In the genomic region with DNA sequence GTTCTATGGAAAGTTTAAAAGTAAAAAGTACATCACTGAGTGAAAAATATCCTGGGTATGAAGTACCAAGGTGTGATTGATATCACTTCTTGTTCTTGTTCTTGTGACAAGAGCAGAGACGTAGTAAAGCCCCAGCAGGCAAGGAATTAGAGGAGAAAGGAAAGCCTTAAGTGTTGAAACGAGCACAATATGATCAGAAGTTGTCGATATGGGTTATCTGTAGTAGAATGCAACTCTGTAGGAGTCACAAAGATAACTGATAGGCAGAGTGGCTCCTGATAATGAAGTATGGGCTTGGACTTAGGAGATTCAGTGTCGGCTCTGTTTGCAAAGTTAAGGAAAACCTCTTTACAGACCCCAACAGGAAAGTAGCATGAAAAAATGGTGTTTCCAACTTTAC, we compare ENCODE assay signal across 28 cellular contexts.
"Had no signal": no experiment of that assay in that cellular context is flagged by ENCODE, and none has a peak within 500 bp of the region (broad histone marks: within the 10 kb centered on the region; RNA-seq: fewer than 3 reads in every experiment).

No MANE protein-coding gene starts in this region.

- DNase-seq: naive B cell; naive thymus-derived CD8-positive, alpha-beta T cell; nephron progenitor cell; nucleus accumbens; pancreas; psoas muscle; right cardiac atrium; right lobe of liver; sigmoid colon; small intestine; spleen; stimulated activated CD4-positive, alpha-beta T cell treated with anti-CD3 and anti-CD28 coated beads, Interleukin-12 subunit alpha, Interleukin-12 subunit beta, amount 100 ng/mL, for 4 hours; stimulated activated CD4-positive, alpha-beta T cell treated with anti-CD3 and anti-CD28 coated beads, Interleukin-1b, Interleukin-23, amount 100 ng/mL, for 48 hours; stimulated activated CD4-positive, alpha-beta T cell treated with anti-CD3 and anti-CD28 coated beads, Interleukin-4, amount 100 ng/mL, for 1 hour; stimulated activated CD4-positive, alpha-beta T cell treated with anti-CD3 and anti-CD28 coated beads, Interleukin-4, amount 100 ng/mL, for 4 hours; stimulated activated CD8-positive, alpha-beta memory T cell treated with anti-CD3 and anti-CD28 coated beads, Interleukin-4, amount 100 ng/mL, for 48 hours; stimulated activated naive CD4-positive, alpha-beta T cell; stimulated activated naive CD8-positive, alpha-beta T cell treated with anti-CD3 and anti-CD28 coated beads, Interleukin-15, amount 100 ng/mL, for 72 hours; stimulated activated naive CD8-positive, alpha-beta T cell treated with anti-CD3 and anti-CD28 coated beads, Interleukin-15, Interleukin-2, amounts not matched to agents 100 U/mL and 50 U/mL, for 24 hours; thyroid gland; trophoblast cell; upper lobe of left lung had no signal

- H3K27ac ChIP-seq: neutrophil, pancreas, psoas muscle, right lobe of liver, sigmoid colon, spleen, thoracic aorta, thyroid gland, tibial nerve, upper lobe of left lung, vagina had no signal

- H3K36me3 ChIP-seq: neutrophil, pancreas, right lobe of liver, sigmoid colon, spleen, thoracic aorta, thyroid gland, tibial nerve, upper lobe of left lung, vagina had no signal

- H3K9me3 ChIP-seq: neutrophil, pancreas, psoas muscle, right lobe of liver, sigmoid colon, thoracic aorta, thyroid gland, upper lobe of left lung, vagina had no signal

- H3K4me1 ChIP-seq: pancreas, psoas muscle, right lobe of liver, sigmoid colon, spleen, thyroid gland, tibial nerve, upper lobe of left lung, vagina had no signal

- H3K27me3 ChIP-seq: neutrophil, pancreas, right lobe of liver, sigmoid colon, spleen, thyroid gland, tibial nerve, upper lobe of left lung, vagina had no signal

- H3K4me3 ChIP-seq: pancreas, psoas muscle, right lobe of liver, sigmoid colon, spleen, thoracic aorta, thyroid gland, tibial nerve, upper lobe of left lung, vagina had no signal

- ATAC-seq: naive thymus-derived CD8-positive, alpha-beta T cell; natural killer cell treated with Interleukin-12 subunit alpha and Interleukin-12 subunit beta and Interleukin-15 and Interleukin-18, amount 100 ng/mL, for 72 hours; pancreas; psoas muscle; right cardiac atrium; right lobe of liver; stimulated activated memory B cell treated with anti-CD40 and anti-IgM and Interleukin-4, amounts not matched to agents 10 μg/mL and 1 μg/mL and 100 μg/mL, for 72 hours; stimulated activated naive CD8-positive, alpha-beta T cell treated with anti-CD3 and anti-CD28 coated beads, Interleukin-15, amount 100 ng/mL, for 72 hours; stimulated activated naive CD8-positive, alpha-beta T cell treated with anti-CD3 and anti-CD28 coated beads, Interleukin-15, Interleukin-2, amounts not matched to agents 100 U/mL and 50 U/mL, for 24 hours had no signal
